Comparison of ENCODE assay signal across 1 cellular context in the genomic region with DNA sequence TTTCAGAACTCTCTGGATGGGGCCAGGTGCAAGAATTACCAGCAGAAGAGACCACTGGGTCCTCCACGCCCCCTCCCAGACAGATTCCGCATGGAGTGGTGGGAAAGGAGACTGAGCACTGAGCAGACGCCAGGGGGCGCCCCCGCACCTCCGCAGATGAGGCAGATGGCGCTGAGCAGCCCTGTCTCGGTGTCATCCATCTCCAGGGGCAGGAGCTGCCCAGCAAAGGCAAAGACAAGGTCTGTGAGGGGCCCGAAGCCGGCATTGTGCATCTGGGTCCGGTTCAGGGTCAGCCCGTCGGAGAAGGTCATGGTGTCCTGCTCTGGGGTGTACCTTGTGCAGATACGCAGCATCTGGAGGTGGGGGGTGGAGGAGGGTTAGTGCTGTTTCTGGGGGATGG.
TF ChIP-seq lines count a peak whose summit lies in the region.

No MANE protein-coding gene starts in this region.

TF ChIP-seq in SK-N-SH treated with all-trans-retinoic acid at 6 μM for 48 hours, 23 proteins besides CTCF, POLR2A, EP300 and RAD21 (continued from another document):
- TF ChIP-seq CREB5 (CRISPR knock-in tag; IDR thresholded peaks at IDR 0.05; ENCODE audit: low read depth): no peak
- TF ChIP-seq TOX (CRISPR knock-in tag; IDR thresholded peaks at IDR 0.05; ENCODE audit: borderline replicate concordance): no peak
- TF ChIP-seq, protein P1, sequence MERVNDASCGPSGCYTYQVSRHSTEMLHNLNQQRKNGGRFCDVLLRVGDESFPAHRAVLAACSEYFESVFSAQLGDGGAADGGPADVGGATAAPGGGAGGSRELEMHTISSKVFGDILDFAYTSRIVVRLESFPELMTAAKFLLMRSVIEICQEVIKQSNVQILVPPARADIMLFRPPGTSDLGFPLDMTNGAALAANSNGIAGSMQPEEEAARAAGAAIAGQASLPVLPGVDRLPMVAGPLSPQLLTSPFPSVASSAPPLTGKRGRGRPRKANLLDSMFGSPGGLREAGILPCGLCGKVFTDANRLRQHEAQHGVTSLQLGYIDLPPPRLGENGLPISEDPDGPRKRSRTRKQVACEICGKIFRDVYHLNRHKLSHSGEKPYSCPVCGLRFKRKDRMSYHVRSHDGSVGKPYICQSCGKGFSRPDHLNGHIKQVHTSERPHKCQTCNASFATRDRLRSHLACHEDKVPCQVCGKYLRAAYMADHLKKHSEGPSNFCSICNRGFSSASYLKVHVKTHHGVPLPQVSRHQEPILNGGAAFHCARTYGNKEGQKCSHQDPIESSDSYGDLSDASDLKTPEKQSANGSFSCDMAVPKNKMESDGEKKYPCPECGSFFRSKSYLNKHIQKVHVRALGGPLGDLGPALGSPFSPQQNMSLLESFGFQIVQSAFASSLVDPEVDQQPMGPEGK (CRISPR knock-in tag; IDR thresholded peaks at IDR 0.05; ENCODE audit: borderline replicate concordance): no peak
